22 cellular contexts compared by ENCODE assay signal in the genomic region with DNA sequence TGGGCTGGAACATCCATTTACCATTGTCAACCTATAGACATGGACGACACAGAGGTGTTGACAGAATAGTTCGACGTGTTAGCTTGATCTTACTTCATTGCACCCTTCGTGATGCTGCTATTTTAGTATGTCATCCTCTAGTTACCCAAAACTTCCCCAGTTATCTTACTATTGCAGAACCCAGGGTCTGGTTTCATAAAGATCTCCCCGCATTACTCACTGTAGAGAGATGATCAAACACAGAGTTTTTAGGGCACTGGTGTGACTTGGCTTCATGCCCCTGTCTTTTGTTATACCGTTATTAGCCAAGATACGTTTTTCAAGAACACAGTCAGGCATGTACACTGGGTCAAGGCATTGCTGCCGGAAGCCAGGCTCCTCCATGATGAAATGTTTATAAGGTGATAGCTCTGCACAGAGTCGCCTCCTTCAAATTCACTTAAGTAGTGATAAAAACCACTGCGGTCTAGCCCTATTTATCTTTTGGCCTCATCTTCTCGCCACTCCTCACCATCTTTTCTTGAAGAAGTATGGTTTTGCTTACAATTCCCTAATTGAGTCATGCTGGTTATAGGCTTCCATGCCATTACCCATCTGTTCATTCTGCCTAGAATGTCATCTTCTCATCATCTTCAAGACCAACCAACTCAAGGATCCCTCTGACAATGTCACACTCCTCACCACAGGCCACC.
"Had no signal": no experiment of that assay in that cellular context is flagged by ENCODE, and none has a peak within 500 bp of the region (broad histone marks: within the 10 kb centered on the region; RNA-seq: fewer than 3 reads in every experiment).

No MANE protein-coding gene starts in this region.

- ATAC-seq: esophagus mucosa; left lobe of liver; lower lobe of right lung; mucosa of descending colon; right lobe of liver; stimulated activated memory B cell treated with anti-CD40 and anti-IgM and Interleukin-4, amounts not matched to agents 10 μg/mL and 1 μg/mL and 100 μg/mL, for 72 hours had no signal

- H3K9me3 Mint-ChIP-seq: immature natural killer cell, neural progenitor cell had no signal

- H3K27ac Mint-ChIP-seq: activated B cell treated with CpG ODN at 0.5 μM for 24 hours; activated CD4-positive, alpha-beta T cell treated with anti-CD3 and anti-CD28 coated beads, Interleukin-2, amount 10 ng/mL, durations not matched to agents 24 days and 14 days; dendritic cell treated with granulocyte-macrophage colony-stimulating factor and Interleukin-4, amounts not matched to agents 40 ng/mL and 50 ng/mL, for 4 days; neural progenitor cell; stimulated activated memory B cell treated with anti-CD40 and anti-IgM and Interleukin-4, amounts not matched to agents 10 μg/mL and 1 μg/mL and 100 μg/mL, for 72 hours had no signal

- H3K27me3 Mint-ChIP-seq: activated B cell treated with CpG ODN at 0.5 μM for 24 hours; activated CD4-positive, alpha-beta T cell treated with anti-CD3 and anti-CD28 coated beads, Interleukin-2, amount 10 ng/mL, durations not matched to agents 24 days and 14 days; dendritic cell treated with granulocyte-macrophage colony-stimulating factor and Interleukin-4, amounts not matched to agents 40 ng/mL and 50 ng/mL, for 4 days; stimulated activated memory B cell treated with anti-CD40 and anti-IgM and Interleukin-4, amounts not matched to agents 10 μg/mL and 1 μg/mL and 100 μg/mL, for 72 hours had no signal

- H3K36me3 Mint-ChIP-seq: immature natural killer cell; neural progenitor cell; stimulated activated memory B cell treated with anti-CD40 and anti-IgM and Interleukin-4, amounts not matched to agents 10 μg/mL and 1 μg/mL and 100 μg/mL, for 72 hours had no signal

- H3K4me1 Mint-ChIP-seq: activated B cell treated with CpG ODN at 0.5 μM for 24 hours; immature natural killer cell; neural progenitor cell; stimulated activated memory B cell treated with anti-CD40 and anti-IgM and Interleukin-4, amounts not matched to agents 10 μg/mL and 1 μg/mL and 100 μg/mL, for 72 hours had no signal

- H3K4me3 Mint-ChIP-seq: activated B cell treated with CpG ODN at 0.5 μM for 24 hours; activated CD4-positive, alpha-beta T cell treated with anti-CD3 and anti-CD28 coated beads, Interleukin-2, amount 10 ng/mL, durations not matched to agents 24 days and 14 days; dendritic cell treated with granulocyte-macrophage colony-stimulating factor and Interleukin-4, amounts not matched to agents 40 ng/mL and 50 ng/mL, for 4 days; neural progenitor cell; stimulated activated memory B cell treated with anti-CD40 and anti-IgM and Interleukin-4, amounts not matched to agents 10 μg/mL and 1 μg/mL and 100 μg/mL, for 72 hours had no signal

- DNase-seq: activated B cell treated with CpG ODN at 0.5 μM for 24 hours; activated CD4-positive, alpha-beta T cell treated with anti-CD3 and anti-CD28 coated beads, Interleukin-2, amount 10 ng/mL, durations not matched to agents 24 days and 14 days; activated naive CD4-positive, alpha-beta T cell; effector CD4-positive, alpha-beta T cell; foreskin melanocyte; glutamatergic neuron; lower lobe of right lung; mesendoderm; mucosa of descending colon; posterior cingulate gyrus; right lobe of liver; stimulated activated CD4-positive, alpha-beta T cell treated with anti-CD3 and anti-CD28 coated beads, Interleukin-1b, Interleukin-23, amount 100 ng/mL, for 48 hours; T1000; testis; trophoblast cell; uterus had no signal
